Comparison of ENCODE assay signal across 12 cellular contexts in genomic region chr7:15686957-15687644, GRCh38. TPM values are rescaled to one million over a fixed set of nuclear protein-coding genes. Genes with fewer than 3 reads are reported as not detected.
DNase-seq lines count a peak whose midpoint lies in the region; ATAC-seq and TF ChIP-seq lines count a peak whose summit lies in the region.
"Had no signal": no experiment of that assay in that cellular context is flagged by ENCODE, and none has a peak within 500 bp of the region (broad histone marks: within the 10 kb centered on the region; RNA-seq: fewer than 3 reads in every experiment).

No MANE protein-coding gene starts in this region.

- no peaks in the 10 kb centered on the region for H3K36me3 Mint-ChIP-seq in activated naive CD8-positive, alpha-beta T cell treated with anti-CD3 and anti-CD28 coated beads for 36 hours

- no peak for TF ChIP-seq CTCF in GM10248 (IDR thresholded peaks at IDR 0.05; ENCODE audit: control extremely low read depth, extremely low read depth, low read depth, missing control alignments)
- no peak for TF ChIP-seq CTCF in brain microvascular endothelial cell (IDR thresholded peaks at IDR 0.05; ENCODE audit: low read depth, low read length, missing control alignments)

- no peaks in the 10 kb centered on the region for H3K9me3 ChIP-seq in iPS-20b (ENCODE audit: insufficient read depth, low read depth, low read length)

- H3K9ac ChIP-seq in iPS-20b (ENCODE audit: low read depth, low read length) = no peak overlapping the region

- POLR2A ChIA-PET in GM10248 (lab: Yijun Ruan, JAX) = no interaction called here

- no peak overlapping the region for H3K4me3 Mint-ChIP-seq in activated naive CD8-positive, alpha-beta T cell treated with anti-CD3 and anti-CD28 coated beads for 36 hours
- H3K4me3 Mint-ChIP-seq: activated T-cell treated with anti-CD3 and anti-CD28 coated beads, Interleukin-2, amount 50 U/mL, for 72 hours; T-helper 1 cell treated with Interleukin-12 subunit alpha and Interleukin-12 subunit beta and Interleukin-4 antibody, amounts not matched to agents 30 μg/mL and 1 μg/mL, for 36 hours had no signal

- peaks cover 50% of the 10 kb centered on the region for H3K27me3 Mint-ChIP-seq in activated naive CD8-positive, alpha-beta T cell treated with anti-CD3 and anti-CD28 coated beads for 36 hours

- peak; percentile 6 for DNase-seq in GM10248 (ENCODE audit: extremely low spot score)
- DNase-seq in brain microvascular endothelial cell = no peak
- DNase-seq in skeletal muscle cell (ENCODE audit: low read depth) = no peak
- DNase-seq in activated naive CD8-positive, alpha-beta T cell treated with anti-CD3 and anti-CD28 coated beads for 36 hours = no peak
- no peak for DNase-seq in T-helper 9 cell
- no peak for DNase-seq in NCI-H82 (lab: John Stamatoyannopoulos, UW)
- DNase-seq: activated T-cell treated with anti-CD3 and anti-CD28 coated beads, Interleukin-2, amount 50 U/mL, for 72 hours; NCI-H2107 had no signal

- no peak for ATAC-seq in GM21717 (IDR thresholded peaks at IDR 0.05; ENCODE audit: unreplicated experiment)
- ATAC-seq: activated T-cell treated with anti-CD3 and anti-CD28 coated beads, Interleukin-2, amount 50 U/mL, for 72 hours had no signal

- peaks cover 8% of the 10 kb centered on the region; the same call in 1 of the 2 replicates for H3K4me1 ChIP-seq in iPS-20b (ENCODE audit: insufficient read depth, low read length)

- peaks cover 2% of the 10 kb centered on the region for H3K9me3 Mint-ChIP-seq in activated naive CD8-positive, alpha-beta T cell treated with anti-CD3 and anti-CD28 coated beads for 36 hours
- H3K9me3 Mint-ChIP-seq: activated T-cell treated with anti-CD3 and anti-CD28 coated beads, Interleukin-2, amount 50 U/mL, for 72 hours; T-helper 1 cell treated with Interleukin-12 subunit alpha and Interleukin-12 subunit beta and Interleukin-4 antibody, amounts not matched to agents 30 μg/mL and 1 μg/mL, for 36 hours had no signal

- CTCF ChIA-PET in GM10248 (lab: Yijun Ruan, JAX) = interaction anchor here (0.9 to 1.0 kb wide), 2 partner anchors 34 kb away, joined by 3 to 4 read pairs; no protein-coding TSS in a partner anchor

- H3K4me3 ChIP-seq in brain microvascular endothelial cell (ENCODE audit: low read depth, low read length) (peak overlapping the region; percentile 51), iPS-20b (ENCODE audit: low read length) (peak overlapping the region; percentile 59), skeletal muscle cell (ENCODE audit: low read depth, low read length) (peak overlapping the region; percentile 64)

- H3K36me3 ChIP-seq in brain microvascular endothelial cell (replicated peaks) (no peaks in the 10 kb centered on the region), iPS-20b (ENCODE audit: insufficient read depth, low read depth, low read length) (no peaks in the 10 kb centered on the region)

- H3K27ac Mint-ChIP-seq in activated naive CD8-positive, alpha-beta T cell treated with anti-CD3 and anti-CD28 coated beads for 36 hours = no peak overlapping the region
- H3K27ac Mint-ChIP-seq: activated T-cell treated with anti-CD3 and anti-CD28 coated beads, Interleukin-2, amount 50 U/mL, for 72 hours; T-helper 1 cell treated with Interleukin-12 subunit alpha and Interleukin-12 subunit beta and Interleukin-4 antibody, amounts not matched to agents 30 μg/mL and 1 μg/mL, for 36 hours had no signal

- H3K27me3 ChIP-seq in brain microvascular endothelial cell (replicated peaks) (peaks cover 9% of the 10 kb centered on the region), iPS-20b (ENCODE audit: insufficient read depth, low read length) (peaks cover 74% of the 10 kb centered on the region)

- no peaks in the 10 kb centered on the region for H3K4me1 Mint-ChIP-seq in activated naive CD8-positive, alpha-beta T cell treated with anti-CD3 and anti-CD28 coated beads for 36 hours

- H3K27ac ChIP-seq in brain microvascular endothelial cell (no peak overlapping the region), iPS-20b (ENCODE audit: low read length) (no peak overlapping the region)

- in situ Hi-C loops in brain microvascular endothelial cell (cut with HindIII; ENCODE audit: low pct_ligation_motif_present, low sequenced_read_pairs) = no loop called here

RNA-seq across cellular contexts. Expression of gene MEOX2, which starts 0.6 kb away (rescaled TPM):
- not detected for total RNA-seq in activated naive CD8-positive, alpha-beta T cell treated with anti-CD3 and anti-CD28 coated beads for 36 hours
- total RNA-seq: activated T-cell treated with anti-CD3 and anti-CD28 coated beads, Interleukin-2, amount 50 U/mL, for 72 hours; Daoy had no signal
